In the genomic region with DNA sequence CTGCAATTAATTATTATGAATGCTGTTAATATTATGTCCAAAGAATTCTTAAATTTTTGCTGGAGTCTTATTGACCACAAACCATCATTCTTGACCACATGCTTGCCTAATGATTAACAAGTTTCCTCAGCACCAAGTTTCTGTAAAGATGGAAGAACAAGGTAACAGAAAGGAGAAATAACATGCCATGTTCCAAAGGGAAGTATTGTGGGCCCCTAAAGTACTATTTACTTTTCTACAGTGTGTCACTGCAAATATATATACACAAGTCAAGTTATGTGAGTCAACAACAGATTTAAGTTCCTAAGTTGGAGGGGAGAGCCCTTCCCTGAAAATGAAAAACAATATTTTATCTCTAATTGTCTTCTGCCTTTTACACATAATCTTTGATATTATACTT, we compare ENCODE assay signal across 22 cellular contexts. TPM values are rescaled to one million over a fixed set of nuclear protein-coding genes. Genes with fewer than 3 reads are reported as not detected.
DNase-seq lines count a peak whose midpoint lies in the region; ATAC-seq, FAIRE-seq and TF ChIP-seq lines count a peak whose summit lies in the region.
"Had no signal": no experiment of that assay in that cellular context is flagged by ENCODE, and none has a peak within 500 bp of the region (broad histone marks: within the 10 kb centered on the region; RNA-seq: fewer than 3 reads in every experiment).

No MANE protein-coding gene starts in this region.

- no peaks in the 10 kb centered on the region for H3K9me3 Mint-ChIP-seq in HFFc6
- H3K9me3 Mint-ChIP-seq: CD14-positive monocyte; CD4-positive, alpha-beta memory T cell; GM23338 had no signal

- no peak overlapping the region for H2AFZ ChIP-seq in PC-3 (ENCODE audit: low read length)
- H2AFZ ChIP-seq: GM23338 had no signal

- POLR2A ChIA-PET in PC-3 (lab: Charles Lee; ENCODE audit: unreplicated experiment) = no interaction called here

- H4K20me1 ChIP-seq in PC-3 (ENCODE audit: low read length) = no peaks in the 10 kb centered on the region
- H4K20me1 ChIP-seq: BLaER1 had no signal

- no peak for TF ChIP-seq CTCF in PC-3 (conservative IDR thresholded peaks at IDR 0.05; ENCODE audit: low read depth, low read length)
- no peak for TF ChIP-seq CTCF in left lung (IDR thresholded peaks at IDR 0.05)
- no peak for TF ChIP-seq CTCF in lung (IDR thresholded peaks at IDR 0.05; ENCODE audit: control extremely low read depth, extremely low read depth)
- TF ChIP-seq CTCF in HFFc6 (IDR thresholded peaks at IDR 0.05) = no peak
- no peak for TF ChIP-seq CTCF in GM13977 (IDR thresholded peaks at IDR 0.05; ENCODE audit: extremely low read depth, insufficient read depth, missing control alignments)

- no peaks in the 10 kb centered on the region for H3K27me3 ChIP-seq in PC-3 (ENCODE audit: low read length)
- no peaks in the 10 kb centered on the region for H3K27me3 ChIP-seq in left lung
- no peaks in the 10 kb centered on the region for H3K27me3 ChIP-seq in lung (ENCODE audit: control insufficient read depth, insufficient read depth)
- H3K27me3 ChIP-seq: BLaER1 had no signal

- no peak overlapping the region for H3K4me3 Mint-ChIP-seq in HFFc6
- H3K4me3 Mint-ChIP-seq: CD14-positive monocyte; CD4-positive, alpha-beta memory T cell; GM23338 had no signal

- H3K9me3 ChIP-seq in PC-3 (ENCODE audit: low read length) = no peaks in the 10 kb centered on the region
- no peaks in the 10 kb centered on the region for H3K9me3 ChIP-seq in left lung
- H3K9me3 ChIP-seq in lung (ENCODE audit: control insufficient read depth in 2 of 2, insufficient read depth in 1 of 2, low read length in 1 of 2) = no peaks in the 10 kb centered on the region
- H3K9me3 ChIP-seq: A549, BLaER1 had no signal

- H3K9me2 ChIP-seq in PC-3 (replicated peaks; ENCODE audit: low read length) = no peaks in the 10 kb centered on the region

- no peak for FAIRE-seq in H54 (lab: Jason Lieb, UNC)
- FAIRE-seq: A549, G401.6, GM12891, GM18507, K562 had no signal

- H3K4me2 ChIP-seq in PC-3 (ENCODE audit: low read length) = no peak overlapping the region
- H3K4me2 ChIP-seq: A549, BLaER1, GM23338 had no signal

- no peaks in the 10 kb centered on the region for H3K79me2 ChIP-seq in PC-3 (ENCODE audit: low read length)

- H3K4me3 ChIP-seq in PC-3 (ENCODE audit: low read length) (no peak overlapping the region), left lung (no peak overlapping the region), lung (no peak overlapping the region)
- H3K4me3 ChIP-seq: A549, BLaER1, GM23338, K562 had no signal

- H3K4me1 Mint-ChIP-seq in HFFc6 (ENCODE audit: low read depth) = no peaks in the 10 kb centered on the region
- H3K4me1 Mint-ChIP-seq: CD4-positive, alpha-beta memory T cell; GM23338 had no signal

- no peak for TF ChIP-seq POLR2A in H54 (IDR thresholded peaks at IDR 0.05; ENCODE audit: low read depth, low read length)

- H3F3A ChIP-seq in PC-3 (ENCODE audit: low read length, unreplicated experiment) = no peaks in the 10 kb centered on the region

- no TSS peak for BruUV-seq in PC-3 (replicated peaks; lab: Mats Ljungman, UMichigan)

- CTCF ChIA-PET in PC-3 (lab: Charles Lee) = no interaction called here

- in situ Hi-C loops in GM13977 (cut with MboI; ENCODE audit: low pct_unique_long_range_greater_than_20kb, low sequenced_read_pairs, unreplicated experiment) = no loop called here

- H3K27ac Mint-ChIP-seq in HFFc6 = no peak overlapping the region
- H3K27ac Mint-ChIP-seq: CD14-positive monocyte, GM23338 had no signal

- H3K27me3 Mint-ChIP-seq in HFFc6 (ENCODE audit: insufficient read depth) = peaks cover 28% of the 10 kb centered on the region

- DNase-seq in AML-193 (lab: John Stamatoyannopoulos, UW) = peak; percentile 21 to 30
- no peak for DNase-seq in PC-3
- DNase-seq in left lung = no peak
- DNase-seq in lung (ENCODE audit: low spot score) = no peak
- no peak for DNase-seq in H54 (ENCODE audit: insufficient read length, low spot score)
- DNase-seq in HFFc6 = no peak
- no peak for DNase-seq in GM13977 (ENCODE audit: low spot score)
- DNase-seq: Calu3; CD4-positive, alpha-beta memory T cell; H7; IMR-90 had no signal

- no peaks in the 10 kb centered on the region for H3K36me3 ChIP-seq in PC-3 (ENCODE audit: low read depth, low read length)
- H3K36me3 ChIP-seq in left lung = no peaks in the 10 kb centered on the region
- peaks cover 0 to 4% of the 10 kb centered on the region in 2 donors for H3K36me3 ChIP-seq in lung (ENCODE audit: control insufficient read depth in 2 of 2, insufficient read depth in 2 of 2, low read length in 2 of 2)
- H3K36me3 ChIP-seq: BLaER1 had no signal

- H3K36me3 Mint-ChIP-seq in HFFc6 (ENCODE audit: low read depth) = no peaks in the 10 kb centered on the region
- H3K36me3 Mint-ChIP-seq: CD14-positive monocyte; CD4-positive, alpha-beta memory T cell had no signal

- ATAC-seq in PC-3 = peak; percentile 55; the same call in 1 of the 2 replicates
- ATAC-seq in left lung = peak; percentile 69
- ATAC-seq in lung (ENCODE audit: insufficient read depth, low FRiP score) = peak; percentile 58
- ATAC-seq: A549, GM23338, HCT116, K562 had no signal

- H3K4me1 ChIP-seq in PC-3 (ENCODE audit: insufficient read depth, low read length) (peaks cover 8% of the 10 kb centered on the region), left lung (no peaks in the 10 kb centered on the region), lung (ENCODE audit: control insufficient read depth in 2 of 2, insufficient read depth in 2 of 2, low read length in 2 of 2) (no peaks in the 10 kb centered on the region)
- H3K4me1 ChIP-seq: BLaER1 had no signal

- intact Hi-C loops in PC-3 (cut with micrococcal nuclease) (no loop called here), left lung (cut with DNase I) (no loop called here)

- no peak overlapping the region for H3K9ac ChIP-seq in PC-3 (ENCODE audit: low read length)
- H3K9ac ChIP-seq: BLaER1 had no signal

- H3K27ac ChIP-seq in PC-3 (ENCODE audit: low read length) = no peak overlapping the region
- H3K27ac ChIP-seq in left lung = no peak overlapping the region
- no peak overlapping the region for H3K27ac ChIP-seq in lung (ENCODE audit: low read depth in 1 of 2, low read length in 1 of 2)
- H3K27ac ChIP-seq: 22Rv1, A549, BLaER1 had no signal

RNA-seq across cellular contexts. Expression of gene FAM47E, which starts 20.6 kb away (rescaled TPM):
- total RNA-seq in PC-3 (2014; rRNA removed) (0.91 and 0.98 TPM in 2 replicates), left lung (1 to 10 TPM; 3.2 TPM), lung (10 to 100 TPM in 1 of 2 donors, 1 to 10 TPM in 1; 6.3 to 10.7 TPM)
- polyA plus RNA-seq in lung = 1 to 10 TPM; 4.4 to 7.6 TPM
- under 1 TPM in 1 of 6 experiments, not detected in 5; 0.17 TPM for total RNA-seq in HFFc6 (2021; fragmentation: NEBNext Ultra II Directional; extraction: Animal tissue kit (Norgen Biotek cat#: 25700))
- total RNA-seq: HT1080, IMR-90 had no signal
- polyA plus RNA-seq: CD14-positive monocyte had no signal

RNA-seq across cellular contexts. Expression of gene STBD1, which starts 34.4 kb away (rescaled TPM):
- total RNA-seq in PC-3 (2014; rRNA removed) (7.3 and 10.9 TPM in 2 replicates), left lung (1 to 10 TPM; 8.8 to 9.0 TPM), lung (10 to 100 TPM in 1 of 2 donors, 1 to 10 TPM in 1; 4.8 to 14.8 TPM)
- polyA plus RNA-seq in lung = 1 to 10 TPM; 1.5 to 8.9 TPM
- total RNA-seq in HFFc6 (2021; fragmentation: NEBNext Ultra II Directional; extraction: Animal tissue kit (Norgen Biotek cat#: 25700)) = 1 to 10 TPM; 4.3 to 6.0 (median 5.4) TPM

RNA-seq across cellular contexts. Expression of gene SCARB2, which starts 58.5 kb away (rescaled TPM):
- total RNA-seq in PC-3 (2014; rRNA removed) = 40.6 and 56.3 TPM in 2 replicates
- 100 to 1,000 TPM; 219 to 223 TPM for total RNA-seq in left lung
- 100 to 1,000 TPM; 195 to 360 TPM for total RNA-seq in lung
- 100 to 1,000 TPM; 104 to 105 TPM for polyA plus RNA-seq in lung
- 100 to 1,000 TPM; 126 to 145 (median 138) TPM for total RNA-seq in HFFc6 (2021; fragmentation: NEBNext Ultra II Directional; extraction: Animal tissue kit (Norgen Biotek cat#: 25700))

Comparison
In these comparisons a context has a peak if more than half of its experiments do, and no peak if none do; other contexts are left out.
1. DNase-seq: peak in AML-193 (2 of 2); none in PC-3 (single experiment), left lung (0 of 2), lung (single experiment), H54 (single experiment), HFFc6 (single experiment) and GM13977 (single experiment).
2. Peak in every context shown above with its lines, with median percentiles within 50 percentile points of each other: ATAC-seq.